Comparison of ENCODE assay signal across 12 cellular contexts in genomic region chr5:136811551-136811950, GRCh38.
DNase-seq lines count a peak whose midpoint lies in the region; FAIRE-seq and TF ChIP-seq lines count a peak whose summit lies in the region.
"Had no signal": no experiment of that assay in that cellular context is flagged by ENCODE, and none has a peak within 500 bp of the region (broad histone marks: within the 10 kb centered on the region; RNA-seq: fewer than 3 reads in every experiment).

No MANE protein-coding gene starts in this region.

- no peak overlapping the region for H3K27ac ChIP-seq in brain microvascular endothelial cell
- no peak overlapping the region for H3K27ac ChIP-seq in stomach
- H3K27ac ChIP-seq: esophagus muscularis mucosa had no signal

- no peak for FAIRE-seq in D721Med (lab: Jason Lieb, UNC)

- TF ChIP-seq CTCF in brain microvascular endothelial cell (IDR thresholded peaks at IDR 0.05; ENCODE audit: low read depth, low read length, missing control alignments) (no peak), stomach (IDR thresholded peaks at IDR 0.05) (no peak), D721Med (IDR thresholded peaks at IDR 0.05; ENCODE audit: insufficient read depth, missing control alignments) (no peak)

- DNase-seq in ACHN (peak; percentile 59), HS-27A (ENCODE audit: low read depth) (peak; percentile 35), brain microvascular endothelial cell (peak; percentile 75), islet precursor cell (peak; percentile 74), HuH-7.5 (ENCODE audit: low spot score) (no peak), stomach (no peak), NCI-H1436 (lab: John Stamatoyannopoulos, UW) (no peak), D721Med (ENCODE audit: insufficient read length, low spot score) (no peak)
- DNase-seq: activated CD4-positive, CD25-positive, alpha-beta regulatory T cell treated with anti-CD3 and anti-CD28 coated beads, Interleukin-2, amount 50 U/mL, for 72 hours; CD4-positive, CD25-positive, alpha-beta regulatory T cell; NCI-H1436 treated with DMSO at 0.1 percent for 48 hours had no signal

- TF ChIP-seq POLR2A in stomach (IDR thresholded peaks at IDR 0.05) = no peak

- WGBS in stomach, 5 donors = 55 to 74% (median 73%) methylated on average over 2 of the region's 2 CpGs

- no peak for TF ChIP-seq EP300 in stomach (IDR thresholded peaks at IDR 0.05)

- H3K9me3 ChIP-seq in stomach = no peaks in the 10 kb centered on the region
- H3K9me3 ChIP-seq: esophagus muscularis mucosa had no signal

- H3K36me3 ChIP-seq in brain microvascular endothelial cell (replicated peaks) = no peaks in the 10 kb centered on the region
- no peaks in the 10 kb centered on the region for H3K36me3 ChIP-seq in stomach
- H3K36me3 ChIP-seq: esophagus muscularis mucosa had no signal

- H3K27me3 ChIP-seq in brain microvascular endothelial cell (replicated peaks) (no peaks in the 10 kb centered on the region), stomach (no peaks in the 10 kb centered on the region)
- H3K27me3 ChIP-seq: esophagus muscularis mucosa had no signal

- H3K4me3 ChIP-seq in brain microvascular endothelial cell (ENCODE audit: low read depth, low read length) (no peak overlapping the region), stomach (no peak overlapping the region)
- H3K4me3 ChIP-seq: esophagus muscularis mucosa had no signal

- intact Hi-C loops in stomach (cut with DNase I; ENCODE audit: low total_unique reads) = no loop called here

- in situ Hi-C loops in ACHN (cut with HindIII; ENCODE audit: low pct_ligation_motif_present, low pct_unique_long_range_greater_than_20kb, low sequenced_read_pairs) = no loop called here
- in situ Hi-C loops in brain microvascular endothelial cell (cut with HindIII; ENCODE audit: low pct_ligation_motif_present, low sequenced_read_pairs) = no loop called here

- H3K4me1 ChIP-seq in stomach = no peaks in the 10 kb centered on the region

Comparison
In these comparisons a context has a peak if more than half of its experiments do, and no peak if none do; other contexts are left out.
1. DNase-seq: peak in ACHN (single experiment), HS-27A (single experiment), brain microvascular endothelial cell (single experiment) and islet precursor cell (single experiment); none in HuH-7.5 (single experiment), stomach (single experiment), NCI-H1436 (single experiment) and D721Med (single experiment).